ENCODE assay signal across 8 cellular contexts in the genomic region with DNA sequence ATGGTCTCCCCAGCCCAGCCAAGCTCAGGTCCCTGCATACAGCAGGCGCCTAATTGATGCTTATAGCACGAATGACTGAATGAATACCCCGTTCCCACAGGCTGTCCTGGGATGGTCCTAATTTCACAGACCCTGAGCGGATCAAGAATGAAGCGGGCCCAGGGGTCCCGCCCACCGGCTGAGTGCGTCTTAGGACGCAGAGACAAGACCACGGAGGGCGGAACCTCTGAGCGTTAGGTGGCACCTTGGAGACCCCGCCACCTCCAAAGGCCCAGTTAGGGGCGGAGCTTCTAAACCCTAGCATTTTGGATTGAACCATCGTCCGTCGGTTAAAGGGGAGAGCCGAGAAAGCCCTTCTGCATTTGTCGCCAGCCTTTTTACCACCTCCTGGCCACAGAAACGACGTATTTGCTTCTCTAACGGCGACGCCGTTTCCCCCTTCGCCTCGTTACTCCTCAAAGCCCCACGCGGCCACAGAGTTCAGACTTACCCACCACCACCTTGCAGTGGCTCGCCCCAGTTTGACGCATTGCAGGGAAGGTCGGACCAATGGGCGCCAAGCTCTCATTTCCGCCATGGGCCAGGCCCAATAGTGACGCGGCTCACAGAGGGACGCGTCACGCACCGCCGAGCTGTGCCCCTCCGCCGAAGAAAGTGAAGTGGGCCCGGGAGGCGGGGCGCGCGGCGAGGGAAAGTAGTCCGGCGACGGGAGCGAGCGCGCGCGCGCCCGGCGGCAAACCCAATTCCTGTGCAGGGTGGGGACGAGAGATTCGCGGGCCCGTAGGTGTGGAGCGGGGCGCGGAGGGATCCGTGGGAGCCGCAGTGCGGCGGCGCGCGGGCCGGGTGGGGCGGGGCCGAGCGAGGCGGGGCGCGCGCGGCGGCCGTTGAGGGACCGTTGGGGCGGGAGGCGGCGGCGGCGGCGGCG. TPM values are rescaled to one million over a fixed set of nuclear protein-coding genes. Genes with fewer than 3 reads are reported as not detected.
DNase-seq lines count a peak whose midpoint lies in the region; ATAC-seq and TF ChIP-seq lines count a peak whose summit lies in the region.

No MANE protein-coding gene starts in this region.

- TF ChIP-seq CTCF in GM06990 (IDR thresholded peaks at IDR 0.05; ENCODE audit: insufficient read depth, low read length, poor library complexity, severe bottlenecking) (no peak), HFFc6 (IDR thresholded peaks at IDR 0.05) (no peak), glutamatergic neuron (IDR thresholded peaks at IDR 0.05; ENCODE audit: partially characterized antibody, unreplicated experiment) (no peak), omental fat pad (IDR thresholded peaks at IDR 0.05) (no peak), testis (IDR thresholded peaks at IDR 0.05) (peak in 2 of 3 experiments; percentile 17 to 35)

- H3K36me3 Mint-ChIP-seq in HFFc6 (ENCODE audit: low read depth) (peaks cover 28% of the 10 kb centered on the region), glutamatergic neuron (ENCODE audit: unreplicated experiment) (peaks cover 18% of the 10 kb centered on the region)
- H3K36me3 Mint-ChIP-seq in activated naive CD4-positive, alpha-beta T cell treated with anti-CD3 and anti-CD28 coated beads, Interleukin-2, amount 50 U/mL, for 72 hours, result peaks cover 31 to 37% of the 10 kb centered on the region in 2 donors

- H3K4me3 ChIP-seq in GM06990 (replicated peaks; ENCODE audit: low read depth, low read length), result peak overlapping the region; percentile 83
- peak overlapping the region; percentile 99 for H3K4me3 ChIP-seq in SK-N-MC
- peak overlapping the region; percentile 97 to 98 for H3K4me3 ChIP-seq in testis

- H3K4me1 ChIP-seq in testis, result peaks cover 39% of the 10 kb centered on the region

- H3K27ac Mint-ChIP-seq in HFFc6 (peak overlapping the region; percentile 100), glutamatergic neuron (ENCODE audit: unreplicated experiment) (peak overlapping the region; percentile 100)
- H3K27ac Mint-ChIP-seq in activated naive CD4-positive, alpha-beta T cell treated with anti-CD3 and anti-CD28 coated beads, Interleukin-2, amount 50 U/mL, for 72 hours, result peak overlapping the region; percentile 100

- no peak for TF ChIP-seq POLR2A in testis (IDR thresholded peaks at IDR 0.05)

- H3K27ac ChIP-seq in SK-N-MC (peak overlapping the region; percentile 100), testis (peak overlapping the region; percentile 90 to 94)

- H3K27me3 ChIP-seq in GM06990 (replicated peaks; ENCODE audit: control insufficient read depth, insufficient read depth, low read length), result no peaks in the 10 kb centered on the region
- no peaks in the 10 kb centered on the region for H3K27me3 ChIP-seq in testis

- H3K9me3 Mint-ChIP-seq in HFFc6 (peaks cover 10% of the 10 kb centered on the region; the same call in 1 of the 2 replicates), glutamatergic neuron (ENCODE audit: unreplicated experiment) (peaks cover 21% of the 10 kb centered on the region)
- H3K9me3 Mint-ChIP-seq in activated naive CD4-positive, alpha-beta T cell treated with anti-CD3 and anti-CD28 coated beads, Interleukin-2, amount 50 U/mL, for 72 hours, result peaks cover 0 to 12% of the 10 kb centered on the region in 2 donors

- peaks cover 23% of the 10 kb centered on the region for H3K4me1 Mint-ChIP-seq in HFFc6 (ENCODE audit: low read depth)
- H3K4me1 Mint-ChIP-seq in glutamatergic neuron (ENCODE audit: low read depth, unreplicated experiment), result peaks cover 12% of the 10 kb centered on the region

- DNase-seq in GM06990 (ENCODE audit: extremely low read depth, insufficient read length), result peak; percentile 99
- DNase-seq in HFFc6, result peak; percentile 97
- DNase-seq in NAMALWA (ENCODE audit: low spot score), result peak; percentile 97
- DNase-seq in SK-N-MC (ENCODE audit: low read depth, low spot score), result peak; percentile 97
- peak; percentile 98 to 99 for DNase-seq in activated naive CD4-positive, alpha-beta T cell treated with anti-CD3 and anti-CD28 coated beads, Interleukin-2, amount 50 U/mL, for 72 hours (ENCODE audit: low spot score in 2 of 2)
- DNase-seq in glutamatergic neuron, result peak; percentile 98
- DNase-seq in omental fat pad (ENCODE audit: low spot score), result peak; percentile 98
- peak; percentile 98 for DNase-seq in testis

- peak overlapping the region; percentile 100 for H3K4me3 Mint-ChIP-seq in HFFc6
- H3K4me3 Mint-ChIP-seq in glutamatergic neuron (ENCODE audit: unreplicated experiment), result peak overlapping the region; percentile 97

- H3K27me3 Mint-ChIP-seq in HFFc6 (ENCODE audit: insufficient read depth) (peaks cover 2% of the 10 kb centered on the region), glutamatergic neuron (ENCODE audit: unreplicated experiment) (peaks cover 16% of the 10 kb centered on the region)

- intact Hi-C loops in testis (cut with DNase I; ENCODE audit: low total_unique reads), result no loop called here

- H3K36me3 ChIP-seq in GM06990 (ENCODE audit: control insufficient read depth, insufficient read depth, low read length) (peaks cover 4% of the 10 kb centered on the region), SK-N-MC (ENCODE audit: insufficient read depth, low read length) (peaks cover 7% of the 10 kb centered on the region), testis (ENCODE audit: low read depth, missing control alignments) (no peaks in the 10 kb centered on the region)

- H3K9ac ChIP-seq in SK-N-MC (ENCODE audit: insufficient read length), result peak overlapping the region; percentile 100

- peak; percentile 88 to 93 for ATAC-seq in activated naive CD4-positive, alpha-beta T cell treated with anti-CD3 and anti-CD28 coated beads, Interleukin-2, amount 50 U/mL, for 72 hours
- ATAC-seq in omental fat pad (ENCODE audit: low FRiP score), result peak; percentile 97

- 0% methylated on average over 27 to 46 of the region's 93 CpGs for WGBS in testis, 2 donors

- no peaks in the 10 kb centered on the region for H3K9me3 ChIP-seq in SK-N-MC (ENCODE audit: low read depth, low read length)
- no peaks in the 10 kb centered on the region for H3K9me3 ChIP-seq in testis

RNA-seq across cellular contexts. Expression of gene CALM3, which starts 0.5 kb away (rescaled TPM):
- 100 to 1,000 TPM; 445 to 561 (median 538) TPM for total RNA-seq in HFFc6 (2021; fragmentation: NEBNext Ultra II Directional; extraction: Animal tissue kit (Norgen Biotek cat#: 25700))
- total RNA-seq in activated naive CD4-positive, alpha-beta T cell treated with anti-CD3 and anti-CD28 coated beads, Interleukin-2, amount 50 U/mL, for 72 hours, result 100 to 1,000 TPM; 413 to 615 TPM
- total RNA-seq in glutamatergic neuron (ENCODE audit: unreplicated experiment) (845 TPM), omental fat pad (100 to 1,000 TPM; 112 to 189 (median 132) TPM), testis (100 to 1,000 TPM; 357 to 380 TPM)
- 889 TPM for polyA plus RNA-seq in testis (ENCODE audit: insufficient read depth, low read depth, low replicate concordance)

RNA-seq across cellular contexts. Expression of gene PTGIR, which starts 24.2 kb away (rescaled TPM):
- total RNA-seq in HFFc6 (2021; fragmentation: NEBNext Ultra II Directional; extraction: Animal tissue kit (Norgen Biotek cat#: 25700)), result 10 to 100 TPM; 16.0 to 26.6 (median 17.9) TPM
- total RNA-seq in activated naive CD4-positive, alpha-beta T cell treated with anti-CD3 and anti-CD28 coated beads, Interleukin-2, amount 50 U/mL, for 72 hours, result 10 to 100 TPM; 14.7 to 38.0 TPM
- total RNA-seq in glutamatergic neuron (ENCODE audit: unreplicated experiment) (0.27 TPM), omental fat pad (10 to 100 TPM in 1 of 4 donors, 1 to 10 TPM in 3; 4.8 to 10.2 (median 7.9) TPM), testis (under 1 TPM; 0.63 to 0.87 TPM)
- 1.0 TPM for polyA plus RNA-seq in testis (ENCODE audit: insufficient read depth, low read depth, low replicate concordance)

RNA-seq across cellular contexts. Expression of gene GNG8, which starts 35.3 kb away (rescaled TPM):
- not detected for total RNA-seq in HFFc6 (2021; fragmentation: NEBNext Ultra II Directional; extraction: Animal tissue kit (Norgen Biotek cat#: 25700))
- total RNA-seq in activated naive CD4-positive, alpha-beta T cell treated with anti-CD3 and anti-CD28 coated beads, Interleukin-2, amount 50 U/mL, for 72 hours, result 10 to 100 TPM in 1 of 2 donors, 1 to 10 TPM in 1; 5.2 to 17.4 TPM
- total RNA-seq in glutamatergic neuron (ENCODE audit: unreplicated experiment) (54.6 TPM), omental fat pad (not detected), testis (not detected)
- polyA plus RNA-seq in testis (ENCODE audit: insufficient read depth, low read depth, low replicate concordance), result not detected

Comparison
In these comparisons a context has a peak if more than half of its experiments do, and no peak if none do; other contexts are left out.
1. Peak in every context shown above with its lines: DNase-seq, ATAC-seq, H3K4me3 ChIP-seq and H3K27ac ChIP-seq.
2. CTCF ChIP-seq: peak in testis (2 of 3); none in GM06990 (single experiment), HFFc6 (single experiment), glutamatergic neuron (single experiment) and omental fat pad (0 of 3).
3. RNA of gene GNG8, which starts 35.3 kb away (total RNA-seq): 54.6 TPM in glutamatergic neuron (single experiment) and 5.2 to 17.4 TPM in activated naive CD4-positive, alpha-beta T cell treated with anti-CD3 and anti-CD28 coated beads, Interleukin-2, amount 50 U/mL, for 72 hours; not detected in HFFc6, not detected in omental fat pad and not detected in testis; every median in the first group is over 4 times any median in the second.